ENCODE assay signal across 28 cellular contexts in genomic region chr17:30172560-30172959, GRCh38.
"Had no signal": no experiment of that assay in that cellular context is flagged by ENCODE, and none has a peak within 500 bp of the region (broad histone marks: within the 10 kb centered on the region; RNA-seq: fewer than 3 reads in every experiment).

No MANE protein-coding gene starts in this region.

- H3K4me1 ChIP-seq: ascending aorta, Peyer's patch, SJCRH30 had no signal

- DNase-seq: activated CD4-positive, alpha-beta T cell treated with anti-CD3 and anti-CD28 coated beads, Interleukin-2, amount 10 ng/mL, durations not matched to agents 24 days and 14 days; activated CD4-positive, alpha-beta T cell treated with anti-CD3 and anti-CD28 coated beads, Interleukin-2, amount 50 U/mL, for 4 hours; activated CD8-positive, alpha-beta T cell treated with anti-CD3 and anti-CD28 coated beads for 36 hours; activated effector memory CD4-positive, alpha-beta T cell treated with anti-CD3 and anti-CD28 coated beads, Interleukin-2, amount 50 U/mL, for 16 hours; activated naive CD4-positive, alpha-beta T cell; activated naive CD4-positive, alpha-beta T cell treated with anti-CD3 and anti-CD28 coated beads, Interleukin-2, amount 50 U/mL, for 16 hours; activated naive CD8-positive, alpha-beta T cell treated with anti-CD3 and anti-CD28 coated beads, Interleukin-2, amount 10 ng/mL, durations not matched to agents 7 days and 5 days; activated T-cell treated with anti-CD3 and anti-CD28 coated beads, Interleukin-2, amount 50 U/mL, for 1 hour; activated T-cell treated with anti-CD3 and anti-CD28 coated beads, Interleukin-2, amount 50 U/mL, for 72 hours; amygdala; KBM-7; NCI-H1105; NCI-H1417 treated with DMSO at 0.1 percent for 48 hours; NCI-H187 treated with DMSO at 0.1 percent for 48 hours; NCI-H2081; NCI-H226; NCI-H446 treated with DMSO at 0.1 percent for 48 hours; NCI-H524; NCI-H69; NCI-H82; Peyer's patch; Right ventricle myocardium superior; SJCRH30 had no signal

- ATAC-seq: activated CD8-positive, alpha-beta T cell treated with anti-CD3 and anti-CD28 coated beads for 36 hours; activated T-cell treated with anti-CD3 and anti-CD28 coated beads, Interleukin-2, amount 50 U/mL, for 72 hours; activated T-helper 17 cell treated with anti-CD3 and anti-CD28 coated beads, Interleukin-2, amount 50 U/mL, for 72 hours had no signal

- H3K9me3 Mint-ChIP-seq: activated CD4-positive, alpha-beta T cell treated with anti-CD3 and anti-CD28 coated beads, Interleukin-2, amount 10 ng/mL, durations not matched to agents 24 days and 14 days; activated CD8-positive, alpha-beta T cell treated with anti-CD3 and anti-CD28 coated beads for 36 hours; activated naive CD8-positive, alpha-beta T cell treated with anti-CD3 and anti-CD28 coated beads, Interleukin-2, amount 10 ng/mL, durations not matched to agents 7 days and 5 days; activated T-cell treated with anti-CD3 and anti-CD28 coated beads, Interleukin-2, amount 50 U/mL, for 72 hours; activated T-helper 17 cell treated with anti-CD3 and anti-CD28 coated beads, Interleukin-2, amount 50 U/mL, for 72 hours; T-helper 1 cell treated with Interleukin-12 subunit alpha and Interleukin-12 subunit beta and Interleukin-4 antibody, amounts not matched to agents 30 μg/mL and 1 μg/mL, for 36 hours; T-helper 2 cell treated with Interferon-gamma antibody and Interleukin-4, amounts not matched to agents 5 μg/mL and 100 μg/mL, for 36 hours had no signal

- H3K4me3 Mint-ChIP-seq: activated CD4-positive, alpha-beta T cell treated with anti-CD3 and anti-CD28 coated beads, Interleukin-2, amount 10 ng/mL, durations not matched to agents 24 days and 14 days; activated CD8-positive, alpha-beta T cell treated with anti-CD3 and anti-CD28 coated beads for 36 hours; activated naive CD8-positive, alpha-beta T cell treated with anti-CD3 and anti-CD28 coated beads, Interleukin-2, amount 10 ng/mL, durations not matched to agents 7 days and 5 days; activated T-cell treated with anti-CD3 and anti-CD28 coated beads, Interleukin-2, amount 50 U/mL, for 72 hours; activated T-helper 17 cell treated with anti-CD3 and anti-CD28 coated beads, Interleukin-2, amount 50 U/mL, for 72 hours; T-helper 1 cell treated with Interleukin-12 subunit alpha and Interleukin-12 subunit beta and Interleukin-4 antibody, amounts not matched to agents 30 μg/mL and 1 μg/mL, for 36 hours; T-helper 2 cell treated with Interferon-gamma antibody and Interleukin-4, amounts not matched to agents 5 μg/mL and 100 μg/mL, for 36 hours had no signal

- H3K27me3 ChIP-seq: ascending aorta, Peyer's patch, SJCRH30 had no signal

- H3K27ac Mint-ChIP-seq: activated CD4-positive, alpha-beta T cell treated with anti-CD3 and anti-CD28 coated beads, Interleukin-2, amount 10 ng/mL, durations not matched to agents 24 days and 14 days; activated CD8-positive, alpha-beta T cell treated with anti-CD3 and anti-CD28 coated beads for 36 hours; activated naive CD8-positive, alpha-beta T cell treated with anti-CD3 and anti-CD28 coated beads, Interleukin-2, amount 10 ng/mL, durations not matched to agents 7 days and 5 days; activated T-cell treated with anti-CD3 and anti-CD28 coated beads, Interleukin-2, amount 50 U/mL, for 72 hours; T-helper 1 cell treated with Interleukin-12 subunit alpha and Interleukin-12 subunit beta and Interleukin-4 antibody, amounts not matched to agents 30 μg/mL and 1 μg/mL, for 36 hours; T-helper 2 cell treated with Interferon-gamma antibody and Interleukin-4, amounts not matched to agents 5 μg/mL and 100 μg/mL, for 36 hours had no signal

- H3K9me3 ChIP-seq: ascending aorta, Peyer's patch, SJCRH30 had no signal

- H3K27me3 Mint-ChIP-seq: activated CD4-positive, alpha-beta T cell treated with anti-CD3 and anti-CD28 coated beads, Interleukin-2, amount 10 ng/mL, durations not matched to agents 24 days and 14 days; activated CD8-positive, alpha-beta T cell treated with anti-CD3 and anti-CD28 coated beads for 36 hours; activated naive CD8-positive, alpha-beta T cell treated with anti-CD3 and anti-CD28 coated beads, Interleukin-2, amount 10 ng/mL, durations not matched to agents 7 days and 5 days; activated T-helper 17 cell treated with anti-CD3 and anti-CD28 coated beads, Interleukin-2, amount 50 U/mL, for 72 hours had no signal

- H3K27ac ChIP-seq: ascending aorta, Peyer's patch, SJCRH30, SK-N-MC had no signal

- H3K4me3 ChIP-seq: ascending aorta, Peyer's patch, SJCRH30, SK-N-MC had no signal
